ENCODE assay signal across 16 cellular contexts in genomic region chr10:15182541-15183207, GRCh38. TPM values are rescaled to one million over a fixed set of nuclear protein-coding genes. Genes with fewer than 3 reads are reported as not detected.
A peak's percentile ranks its signal among the peaks of the same experiment; 100 is the strongest.
DNase-seq lines count a peak whose midpoint lies in the region; ATAC-seq and TF ChIP-seq lines count a peak whose summit lies in the region.
"Had no signal": no experiment of that assay in that cellular context is flagged by ENCODE, and none has a peak within 500 bp of the region (broad histone marks: within the 10 kb centered on the region; RNA-seq: fewer than 3 reads in every experiment).

No MANE protein-coding gene starts in this region.

- no peak overlapping the region for H3K27ac ChIP-seq in WERI-Rb-1
- H3K27ac ChIP-seq: KMS-11 had no signal

- H3K27me3 Mint-ChIP-seq in T-cell, result no peaks in the 10 kb centered on the region
- H3K27me3 Mint-ChIP-seq: CD4-positive, alpha-beta T cell had no signal

- no peaks in the 10 kb centered on the region for H3K9me3 Mint-ChIP-seq in T-cell
- H3K9me3 Mint-ChIP-seq: CD4-positive, alpha-beta T cell had no signal

- intact Hi-C loops in left ventricle myocardium superior (cut with micrococcal nuclease), result no loop called here

- H3K27ac Mint-ChIP-seq in T-cell, result peak overlapping the region; percentile 25 to 31
- H3K27ac Mint-ChIP-seq: activated naive CD4-positive, alpha-beta T cell treated with anti-CD3 and anti-CD28 coated beads, Interleukin-2, amount 10 ng/mL, durations not matched to agents 7 days and 5 days; CD4-positive, alpha-beta T cell had no signal

- no peaks in the 10 kb centered on the region for H3K36me3 ChIP-seq in WERI-Rb-1

- ATAC-seq in T-cell (replicated peaks in 1 of 4) (no peak), left ventricle myocardium superior (peak; percentile 57), GM21528 (IDR thresholded peaks at IDR 0.05; ENCODE audit: low FRiP score, unreplicated experiment) (no peak), HG02642 (IDR thresholded peaks at IDR 0.05; ENCODE audit: poor library complexity, unreplicated experiment) (no peak)
- ATAC-seq: GM12878 had no signal

- POLR2A ChIA-PET in HEK293T (lab: Yijun Ruan, JAX), result interaction anchor here (2.2 kb wide), 1 partner anchor 13 kb away, joined by 10 read pairs; the partner anchor contains the start of gene NMT2
- POLR2A ChIA-PET in T-cell (lab: Charles Lee), result interaction anchor here in 1 of 2 donors (0.6 kb wide), 1 partner anchor 119 kb away, joined by 4 read pairs; no protein-coding TSS in a partner anchor

- CTCF ChIA-PET in HEK293T (lab: Yijun Ruan, JAX) (no interaction called here), T-cell (lab: Charles Lee) (no interaction called here)

- no peaks in the 10 kb centered on the region for H3K27me3 ChIP-seq in WERI-Rb-1 (ENCODE audit: insufficient read depth, low read depth, severe bottlenecking)

- no peaks in the 10 kb centered on the region for H3K36me3 Mint-ChIP-seq in T-cell

- no peak overlapping the region for H3K4me3 Mint-ChIP-seq in T-cell
- H3K4me3 Mint-ChIP-seq: activated naive CD4-positive, alpha-beta T cell treated with anti-CD3 and anti-CD28 coated beads, Interleukin-2, amount 10 ng/mL, durations not matched to agents 7 days and 5 days; CD4-positive, alpha-beta T cell had no signal

- H3K4me1 Mint-ChIP-seq in T-cell, result peaks cover 32 to 37% (median 33%) of the 10 kb centered on the region in 3 donors

- no peaks in the 10 kb centered on the region for H3K9me3 ChIP-seq in WERI-Rb-1 (ENCODE audit: severe bottlenecking)

- TF ChIP-seq CTCF in AG10803 (conservative IDR thresholded peaks at IDR 0.05; ENCODE audit: low read length), result no peak
- no peak for TF ChIP-seq CTCF in WERI-Rb-1 (IDR thresholded peaks at IDR 0.05; ENCODE audit: low read depth, low read length)

- no peak overlapping the region; the same call in 1 of the 2 replicates for H3K4me3 ChIP-seq in AG10803 (ENCODE audit: low read length)
- no peak overlapping the region for H3K4me3 ChIP-seq in WERI-Rb-1 (ENCODE audit: low read depth, low read length)
- H3K4me3 ChIP-seq: GM12878 had no signal

- peak; percentile 80 for DNase-seq in AG10803 (ENCODE audit: low read depth)
- DNase-seq in HEK293T (ENCODE audit: extremely low spot score), result no peak
- no peak for DNase-seq in T-cell
- DNase-seq in left ventricle myocardium superior, result no peak
- DNase-seq in SKM-1 (lab: John Stamatoyannopoulos, UW; ENCODE audit: unreplicated experiment), result no peak
- DNase-seq in WERI-Rb-1, result no peak
- DNase-seq: activated naive CD4-positive, alpha-beta T cell treated with anti-CD3 and anti-CD28 coated beads, Interleukin-2, amount 10 ng/mL, durations not matched to agents 7 days and 5 days; CD4-positive, alpha-beta T cell; NCI-H187 treated with DMSO at 0.1 percent for 48 hours; NCI-H526; SHP77; stimulated activated naive CD4-positive, alpha-beta T cell had no signal

TF ChIP-seq in HEK293T, 16 proteins besides CTCF, POLR2A, EP300 and RAD21:
- TF ChIP-seq PKNOX1 (IDR thresholded peaks at IDR 0.05) (peak; percentile 92), L3MBTL2 (conservative IDR thresholded peaks at IDR 0.05) (no peak)

RNA-seq across cellular contexts. Expression of gene NMT2, which starts 14.2 kb away (rescaled TPM):
- total RNA-seq in T-cell, result 10 to 100 TPM; 35.5 to 80.4 (median 40.8) TPM
- total RNA-seq in left ventricle myocardium superior, result 14.9 TPM
